Comparison of ENCODE assay signal across 39 cellular contexts in genomic region chr14:73594491-73594890, GRCh38. TPM values are rescaled to one million over a fixed set of nuclear protein-coding genes. Genes with fewer than 3 reads are reported as not detected.
"Had no signal": no experiment of that assay in that cellular context is flagged by ENCODE, and none has a peak within 500 bp of the region (broad histone marks: within the 10 kb centered on the region; RNA-seq: fewer than 3 reads in every experiment).

No MANE protein-coding gene starts in this region.

- H3K9me3 ChIP-seq: adrenal gland, body of pancreas, breast epithelium had no signal

- H3K27me3 Mint-ChIP-seq: activated B cell treated with CpG ODN at 0.5 μM for 24 hours; activated CD4-positive, alpha-beta memory T cell treated with anti-CD3 and anti-CD28 coated beads for 36 hours; activated CD8-positive, alpha-beta T cell treated with anti-CD3 and anti-CD28 coated beads for 36 hours; activated naive CD8-positive, alpha-beta T cell treated with anti-CD3 and anti-CD28 coated beads for 36 hours; activated T-helper 17 cell treated with anti-CD3 and anti-CD28 coated beads, Interleukin-2, amount 50 U/mL, for 72 hours had no signal

- H3K4me3 Mint-ChIP-seq: activated B cell treated with CpG ODN at 0.5 μM for 24 hours; activated CD4-positive, alpha-beta memory T cell treated with anti-CD3 and anti-CD28 coated beads for 36 hours; activated CD4-positive, alpha-beta T cell treated with anti-CD3 and anti-CD28 coated beads, Interleukin-2, amount 10 ng/mL, durations not matched to agents 24 days and 14 days; activated CD8-positive, alpha-beta T cell treated with anti-CD3 and anti-CD28 coated beads for 36 hours; activated naive CD4-positive, alpha-beta T cell treated with anti-CD3 and anti-CD28 coated beads, Interleukin-2, amount 10 ng/mL, durations not matched to agents 7 days and 5 days; activated naive CD8-positive, alpha-beta T cell treated with anti-CD3 and anti-CD28 coated beads for 36 hours; activated T-cell treated with anti-CD3 and anti-CD28 coated beads, Interleukin-2, amount 50 U/mL, for 4 hours; T-helper 1 cell treated with Interleukin-12 subunit alpha and Interleukin-12 subunit beta and Interleukin-4 antibody, amounts not matched to agents 30 μg/mL and 1 μg/mL, for 36 hours; T-helper 2 cell treated with Interferon-gamma antibody and Interleukin-4, amounts not matched to agents 5 μg/mL and 100 μg/mL, for 36 hours had no signal

- H3K36me3 Mint-ChIP-seq: activated naive CD4-positive, alpha-beta T cell treated with anti-CD3 and anti-CD28 coated beads, Interleukin-2, amount 50 U/mL, for 72 hours had no signal

- H3K4me1 ChIP-seq: adrenal gland, breast epithelium had no signal

- H3K4me3 ChIP-seq: adrenal gland, body of pancreas, breast epithelium had no signal

- H3K9me3 Mint-ChIP-seq: activated B cell treated with CpG ODN at 0.5 μM for 24 hours; activated CD4-positive, alpha-beta T cell treated with anti-CD3 and anti-CD28 coated beads, Interleukin-2, amount 10 ng/mL, durations not matched to agents 24 days and 14 days; activated CD8-positive, alpha-beta T cell treated with anti-CD3 and anti-CD28 coated beads for 36 hours; activated naive CD4-positive, alpha-beta T cell treated with anti-CD3 and anti-CD28 coated beads, Interleukin-2, amount 50 U/mL, for 72 hours; activated naive CD8-positive, alpha-beta T cell treated with anti-CD3 and anti-CD28 coated beads for 36 hours; activated T-cell treated with anti-CD3 and anti-CD28 coated beads, Interleukin-2, amount 50 U/mL, for 4 hours; activated T-cell treated with anti-CD3 and anti-CD28 coated beads, Interleukin-2, amount 50 U/mL, for 72 hours; activated T-helper 1 cell treated with anti-CD3 and anti-CD28 coated beads, Interleukin-12 subunit alpha, Interleukin-12 subunit beta, Interleukin-2, Interleukin-4 antibody, amounts not matched to agents 30 ng/mL and 10 ng/mL and 1 ng/mL, durations not matched to agents 14 hours and 24 hours and 36 hours; activated T-helper 17 cell treated with anti-CD3 and anti-CD28 coated beads, Interleukin-2, amount 50 U/mL, for 72 hours; T-helper 1 cell treated with Interleukin-12 subunit alpha and Interleukin-12 subunit beta and Interleukin-4 antibody, amounts not matched to agents 30 μg/mL and 1 μg/mL, for 36 hours; T-helper 2 cell treated with Interferon-gamma antibody and Interleukin-4, amounts not matched to agents 5 μg/mL and 100 μg/mL, for 36 hours had no signal

- DNase-seq: activated B cell treated with CpG ODN at 0.5 μM for 24 hours; activated CD4-positive, alpha-beta memory T cell treated with anti-CD3 and anti-CD28 coated beads for 36 hours; activated CD4-positive, alpha-beta T cell treated with anti-CD3 and anti-CD28 coated beads for 4 hours; activated CD4-positive, alpha-beta T cell treated with anti-CD3 and anti-CD28 coated beads, Interleukin-2, amount 10 ng/mL, durations not matched to agents 24 days and 14 days; activated CD4-positive, alpha-beta T cell treated with anti-CD3 and anti-CD28 coated beads, Interleukin-2, amount 50 U/mL, for 1 hour; activated CD4-positive, alpha-beta T cell treated with anti-CD3 and anti-CD28 coated beads, Interleukin-2, amount 50 U/mL, for 4 hours; activated CD4-positive, CD25-positive, alpha-beta regulatory T cell treated with anti-CD3 and anti-CD28 coated beads, Interleukin-2, amount 50 U/mL, for 72 hours; activated CD8-positive, alpha-beta memory T cell treated with anti-CD3 and anti-CD28 coated beads, Interleukin-2, amount 50 U/mL, for 4 hours; activated CD8-positive, alpha-beta T cell treated with anti-CD3 and anti-CD28 coated beads for 36 hours; activated effector memory CD4-positive, alpha-beta T cell treated with anti-CD3 and anti-CD28 coated beads, Interleukin-2, amount 50 U/mL, for 16 hours; activated gamma-delta T cell treated with Interleukin-2 at 50 U/mL for 16 hours; activated naive CD4-positive, alpha-beta T cell treated with anti-CD3 and anti-CD28 coated beads, Interleukin-2, amount 10 ng/mL, durations not matched to agents 7 days and 5 days; activated naive CD4-positive, alpha-beta T cell treated with Interleukin-2 at 50 U/mL for 16 hours; activated naive CD8-positive, alpha-beta T cell treated with anti-CD3 and anti-CD28 coated beads for 36 hours; activated T-cell treated with anti-CD3 and anti-CD28 coated beads for 4 hours; activated T-cell treated with anti-CD3 and anti-CD28 coated beads, Interleukin-2, amount 50 U/mL, for 1 hour; activated T-cell treated with anti-CD3 and anti-CD28 coated beads, Interleukin-2, amount 50 U/mL, for 4 hours; activated T-cell treated with anti-CD3 and anti-CD28 coated beads, Interleukin-2, amount 50 U/mL, for 72 hours; adrenal gland; amniotic stem cell; aorta; body of pancreas; brain microvascular endothelial cell; central memory CD4-positive, alpha-beta T cell; T-helper 1 cell; T-helper 2 cell; T-helper 9 cell had no signal

- H3K27ac Mint-ChIP-seq: activated B cell treated with CpG ODN at 0.5 μM for 24 hours; activated CD4-positive, alpha-beta memory T cell treated with anti-CD3 and anti-CD28 coated beads for 36 hours; activated CD4-positive, alpha-beta T cell treated with anti-CD3 and anti-CD28 coated beads, Interleukin-2, amount 10 ng/mL, durations not matched to agents 24 days and 14 days; activated CD8-positive, alpha-beta T cell treated with anti-CD3 and anti-CD28 coated beads for 36 hours; activated naive CD4-positive, alpha-beta T cell treated with anti-CD3 and anti-CD28 coated beads, Interleukin-2, amount 10 ng/mL, durations not matched to agents 7 days and 5 days; activated naive CD4-positive, alpha-beta T cell treated with anti-CD3 and anti-CD28 coated beads, Interleukin-2, amount 50 U/mL, for 72 hours; activated naive CD8-positive, alpha-beta T cell treated with anti-CD3 and anti-CD28 coated beads for 36 hours; activated T-cell treated with anti-CD3 and anti-CD28 coated beads, Interleukin-2, amount 50 U/mL, for 72 hours; activated T-helper 1 cell treated with anti-CD3 and anti-CD28 coated beads, Interleukin-12 subunit alpha, Interleukin-12 subunit beta, Interleukin-2, Interleukin-4 antibody, amounts not matched to agents 30 ng/mL and 10 ng/mL and 1 ng/mL, durations not matched to agents 14 hours and 24 hours and 36 hours; activated T-helper 17 cell treated with anti-CD3 and anti-CD28 coated beads, Interleukin-2, amount 50 U/mL, for 72 hours; T-helper 1 cell treated with Interleukin-12 subunit alpha and Interleukin-12 subunit beta and Interleukin-4 antibody, amounts not matched to agents 30 μg/mL and 1 μg/mL, for 36 hours; T-helper 2 cell treated with Interferon-gamma antibody and Interleukin-4, amounts not matched to agents 5 μg/mL and 100 μg/mL, for 36 hours had no signal

- H3K27ac ChIP-seq: adrenal gland, body of pancreas, brain microvascular endothelial cell, breast epithelium, VCaP had no signal

- H3K4me1 Mint-ChIP-seq: activated T-helper 17 cell treated with anti-CD3 and anti-CD28 coated beads, Interleukin-2, amount 50 U/mL, for 72 hours had no signal

- H3K27me3 ChIP-seq: adrenal gland, body of pancreas, brain microvascular endothelial cell, breast epithelium had no signal

- ATAC-seq: activated CD8-positive, alpha-beta T cell treated with anti-CD3 and anti-CD28 coated beads for 36 hours; activated naive CD4-positive, alpha-beta T cell treated with anti-CD3 and anti-CD28 coated beads, Interleukin-2, amount 50 U/mL, for 72 hours; activated T-cell treated with anti-CD3 and anti-CD28 coated beads, Interleukin-2, amount 50 U/mL, for 4 hours; activated T-cell treated with anti-CD3 and anti-CD28 coated beads, Interleukin-2, amount 50 U/mL, for 72 hours; activated T-helper 17 cell treated with anti-CD3 and anti-CD28 coated beads, Interleukin-2, amount 50 U/mL, for 72 hours; body of pancreas had no signal

- H3K36me3 ChIP-seq: adrenal gland, brain microvascular endothelial cell, breast epithelium had no signal

- FAIRE-seq: astrocyte, TTC549 had no signal

RNA-seq across cellular contexts. Expression of gene ACOT6, which starts 17.8 kb away (rescaled TPM):
- total RNA-seq: activated B cell treated with CpG ODN at 0.5 μM for 24 hours; activated CD4-positive, alpha-beta memory T cell treated with anti-CD3 and anti-CD28 coated beads for 36 hours; activated CD4-positive, alpha-beta T cell treated with anti-CD3 and anti-CD28 coated beads, Interleukin-2, amount 10 ng/mL, durations not matched to agents 24 days and 14 days; activated CD8-positive, alpha-beta memory T cell treated with anti-CD3 and anti-CD28 coated beads for 36 hours; activated CD8-positive, alpha-beta T cell treated with anti-CD3 and anti-CD28 coated beads for 36 hours; activated naive CD4-positive, alpha-beta T cell treated with anti-CD3 and anti-CD28 coated beads, Interleukin-2, amount 50 U/mL, for 72 hours; activated naive CD8-positive, alpha-beta T cell treated with anti-CD3 and anti-CD28 coated beads for 36 hours; activated T-cell treated with anti-CD3 and anti-CD28 coated beads, Interleukin-2, amount 50 U/mL, for 4 hours; activated T-cell treated with anti-CD3 and anti-CD28 coated beads, Interleukin-2, amount 50 U/mL, for 72 hours; activated T-helper 1 cell treated with anti-CD3 and anti-CD28 coated beads, Interleukin-12 subunit alpha, Interleukin-12 subunit beta, Interleukin-2, Interleukin-4 antibody, amounts not matched to agents 30 ng/mL and 10 ng/mL and 1 ng/mL, durations not matched to agents 14 hours and 24 hours and 36 hours; activated T-helper 17 cell treated with anti-CD3 and anti-CD28 coated beads, Interleukin-2, amount 50 U/mL, for 72 hours; adrenal gland; aorta; astrocyte; body of pancreas; cardiac septum; cerebellum had no signal
- polyA plus RNA-seq: aorta had no signal

RNA-seq across cellular contexts. Expression of gene HEATR4, which starts 35.7 kb away (rescaled TPM):
- total RNA-seq: activated B cell treated with CpG ODN at 0.5 μM for 24 hours; activated CD4-positive, alpha-beta T cell treated with anti-CD3 and anti-CD28 coated beads, Interleukin-2, amount 10 ng/mL, durations not matched to agents 24 days and 14 days; activated CD8-positive, alpha-beta memory T cell treated with anti-CD3 and anti-CD28 coated beads for 36 hours; activated CD8-positive, alpha-beta T cell treated with anti-CD3 and anti-CD28 coated beads for 36 hours; activated naive CD4-positive, alpha-beta T cell treated with anti-CD3 and anti-CD28 coated beads, Interleukin-2, amount 50 U/mL, for 72 hours; activated naive CD8-positive, alpha-beta T cell treated with anti-CD3 and anti-CD28 coated beads for 36 hours; activated T-cell treated with anti-CD3 and anti-CD28 coated beads, Interleukin-2, amount 50 U/mL, for 4 hours; activated T-helper 17 cell treated with anti-CD3 and anti-CD28 coated beads, Interleukin-2, amount 50 U/mL, for 72 hours; astrocyte had no signal
